In the genomic region with DNA sequence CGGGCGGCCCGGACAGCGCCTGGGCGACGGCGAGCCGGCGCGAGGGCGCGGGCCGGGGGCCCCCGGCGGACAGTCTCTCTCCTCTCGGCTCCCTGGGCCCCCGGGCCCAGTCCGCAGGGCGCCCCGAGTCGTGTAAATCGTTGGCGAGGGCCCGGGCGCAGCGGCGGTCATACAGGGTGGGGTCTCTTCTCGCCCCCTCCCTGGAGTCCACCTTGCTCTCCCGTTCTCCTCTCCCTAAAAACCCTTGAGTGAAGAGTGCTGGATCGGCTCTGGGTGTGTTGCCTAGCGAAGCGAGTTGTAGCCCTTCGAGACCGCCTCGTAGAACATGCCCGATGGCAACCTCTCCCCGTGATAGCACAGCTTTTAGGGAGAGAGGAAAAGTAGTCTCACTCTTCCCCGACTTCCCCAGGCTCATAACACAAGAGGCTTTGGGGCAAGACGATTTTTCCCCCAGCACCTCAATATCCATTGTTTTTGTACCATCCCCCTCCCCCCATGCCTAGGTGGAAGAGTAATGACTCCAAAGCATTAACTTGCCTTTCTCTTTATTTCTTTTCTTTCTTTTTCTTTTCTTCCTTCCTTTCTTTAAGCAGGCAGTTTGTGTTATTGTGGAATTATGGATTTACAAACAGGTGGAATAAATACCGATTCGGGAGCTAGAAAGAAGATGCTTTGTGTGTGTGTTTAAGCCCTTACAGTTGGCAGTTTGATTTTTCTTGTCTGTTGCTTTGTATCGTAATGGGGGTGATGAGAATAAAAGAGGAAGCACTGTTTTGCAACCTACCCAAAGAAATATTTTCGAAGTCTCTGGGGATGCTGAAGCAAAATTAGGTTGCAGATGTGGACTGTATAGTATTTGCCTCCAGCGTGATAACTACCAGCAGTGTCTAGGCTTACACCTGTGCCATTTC, we compare ENCODE assay signal across 8 cellular contexts. TPM values are rescaled to one million over a fixed set of nuclear protein-coding genes. Genes with fewer than 3 reads are reported as not detected.
A peak's percentile ranks its signal among the peaks of the same experiment; 100 is the strongest.
DNase-seq lines count a peak whose midpoint lies in the region; ATAC-seq and TF ChIP-seq lines count a peak whose summit lies in the region.

No MANE protein-coding gene starts in this region.

- H2AK5ac ChIP-seq in neuronal stem cell (ENCODE audit: low read depth, low read length), result peak overlapping the region; percentile 26

- ATAC-seq in GM18907 (IDR thresholded peaks at IDR 0.05; ENCODE audit: unreplicated experiment), result peak; percentile 25
- ATAC-seq in HG03066 (IDR thresholded peaks at IDR 0.05; ENCODE audit: low read depth, unreplicated experiment), result peak; percentile 28

- H4K8ac ChIP-seq in neuronal stem cell (ENCODE audit: low read depth, low read length), result no peak overlapping the region

- no peak overlapping the region for H2BK12ac ChIP-seq in neuronal stem cell (ENCODE audit: low read length)

- peak overlapping the region; percentile 94 to 100 (median 96) for H3K27ac Mint-ChIP-seq in CD14-positive monocyte

- H2BK5ac ChIP-seq in neuronal stem cell (ENCODE audit: low read length), result no peak overlapping the region

- no peak overlapping the region for H3K14ac ChIP-seq in neuronal stem cell (ENCODE audit: low read length)

- H3K4me3 ChIP-seq in neuronal stem cell (ENCODE audit: low read length in 2 of 2), result peak overlapping the region; percentile 75 to 94

- peaks cover 3% of the 10 kb centered on the region for H3K79me1 ChIP-seq in neuronal stem cell (ENCODE audit: low read depth, low read length)

- H2AFZ ChIP-seq in neuronal stem cell (ENCODE audit: low read length), result peak overlapping the region; percentile 82

- no peak overlapping the region for H4K91ac ChIP-seq in neuronal stem cell (ENCODE audit: low read depth, low read length, poor library complexity)

- H3K18ac ChIP-seq in neuronal stem cell (ENCODE audit: low read length), result peak overlapping the region; percentile 82

- no peaks in the 10 kb centered on the region for H3K9me3 ChIP-seq in neuronal stem cell (replicated peaks in 1 of 2; ENCODE audit: control insufficient read depth in 2 of 2, insufficient read depth in 1 of 2, low read depth in 1 of 2, low read length in 2 of 2)

- intact Hi-C loops in CD14-positive monocyte (cut with micrococcal nuclease), result loop anchor here (5.0 kb wide), 2 partner anchors 48 to 618 kb away; a partner anchor contains a TSS

- no peak overlapping the region for H2BK15ac ChIP-seq in neuronal stem cell (ENCODE audit: low read length)

- no peak overlapping the region for H3K23ac ChIP-seq in neuronal stem cell (ENCODE audit: low read depth, low read length, poor library complexity)

- no peaks in the 10 kb centered on the region for H3K27me3 Mint-ChIP-seq in CD14-positive monocyte (ENCODE audit: low read depth in 3 of 3)

- H3K27ac ChIP-seq in neuronal stem cell (replicated peaks; ENCODE audit: low read length), result peak overlapping the region; percentile 90

- H3K9me3 Mint-ChIP-seq in CD14-positive monocyte, result no peaks in the 10 kb centered on the region

- WGBS in neuronal stem cell (ENCODE audit: extremely low coverage in 2 of 2, insufficient read length in 2 of 2, insufficient replicate concordance in 1 of 2), 2 donors, result no CpG with 5 or more reads among the region's 44 CpGs

- H3K4me3 Mint-ChIP-seq in CD14-positive monocyte, result peak overlapping the region; percentile 94 to 96

- H3K4me1 Mint-ChIP-seq in CD14-positive monocyte, result peaks cover 43% of the 10 kb centered on the region

- no peak overlapping the region for H2BK120ac ChIP-seq in neuronal stem cell (ENCODE audit: low read depth, low read length)

- peak overlapping the region; percentile 56 for H3K4me2 ChIP-seq in neuronal stem cell (ENCODE audit: insufficient read depth, low read length, poor library complexity, severe bottlenecking)

- peaks cover 2 to 15% of the 10 kb centered on the region in 2 donors for H3K4me1 ChIP-seq in neuronal stem cell (ENCODE audit: control insufficient read depth in 2 of 2, insufficient read depth in 1 of 2, low read depth in 1 of 2, low read length in 2 of 2)

- H3K4ac ChIP-seq in neuronal stem cell (ENCODE audit: low read length), result no peak overlapping the region

- peak overlapping the region; percentile 98 for H3K9ac ChIP-seq in neuronal stem cell (ENCODE audit: low read depth, low read length, poor library complexity)

- peaks cover 8 to 17% of the 10 kb centered on the region in 2 donors for H3K36me3 Mint-ChIP-seq in CD14-positive monocyte

- peaks cover 3 to 4% of the 10 kb centered on the region in 2 donors for H3K36me3 ChIP-seq in neuronal stem cell (replicated peaks in 1 of 2; ENCODE audit: control insufficient read depth in 2 of 2, insufficient read depth in 2 of 2, low read length in 2 of 2)

- DNase-seq in CD14-positive monocyte (ENCODE audit: low spot score) (no peak), NCI-H748 (lab: John Stamatoyannopoulos, UW; ENCODE audit: unreplicated experiment) (peak; percentile 53), activated T-helper 1 cell treated with Interleukin-2 at 50 U/mL for 16 hours (ENCODE audit: low read depth) (peak; percentile 1), germinal center (ENCODE audit: low spot score) (peak; percentile 64), neuronal stem cell (ENCODE audit: low spot score) (peak; percentile 56), activated gamma-delta T cell treated with Interleukin-2 at 50 U/mL for 16 hours (no peak)

- no peaks in the 10 kb centered on the region for H3K27me3 ChIP-seq in neuronal stem cell (ENCODE audit: control insufficient read depth in 3 of 3, insufficient read depth in 3 of 3, low read depth in 1 of 3, low read length in 3 of 3)

- TF ChIP-seq CTCF in CD14-positive monocyte (IDR thresholded peaks at IDR 0.05), result no peak

RNA-seq across cellular contexts. Expression of a gene that starts 0.8 kb away (rescaled TPM):
- polyA plus RNA-seq in CD14-positive monocyte, result 10 to 100 TPM; 68.9 to 69.9 TPM
- polyA plus RNA-seq in neuronal stem cell (2013, experiment 1 of 2), result 31.4 TPM
- 30.5 TPM for polyA plus RNA-seq in neuronal stem cell (2013, experiment 2 of 2)

RNA-seq across cellular contexts. Expression of a gene that starts 1.2 kb away (rescaled TPM):
- polyA plus RNA-seq in CD14-positive monocyte, result 10 to 100 TPM; 26.6 to 41.1 TPM
- polyA plus RNA-seq in neuronal stem cell (2013, experiment 1 of 2), result 59.5 TPM
- polyA plus RNA-seq in neuronal stem cell (2013, experiment 2 of 2), result 59.1 TPM

RNA-seq across cellular contexts. Expression of a gene that starts 48.5 kb away (rescaled TPM):
- polyA plus RNA-seq in CD14-positive monocyte, result 10 to 100 TPM; 48.6 to 53.4 TPM
- polyA plus RNA-seq in neuronal stem cell (2013, experiment 1 of 2), result 86.5 TPM
- 87.2 TPM for polyA plus RNA-seq in neuronal stem cell (2013, experiment 2 of 2)

Comparison
In these comparisons a context has a peak if more than half of its experiments do, and no peak if none do; other contexts are left out.
1. DNase-seq: peak in NCI-H748 (single experiment), activated T-helper 1 cell treated with Interleukin-2 at 50 U/mL for 16 hours (single experiment), germinal center (single experiment) and neuronal stem cell (single experiment); none in CD14-positive monocyte (single experiment) and activated gamma-delta T cell treated with Interleukin-2 at 50 U/mL for 16 hours (single experiment).